In genomic region chr13:26221399-26221720, GRCh38 we compare ENCODE assay signal across 8 cellular contexts. TPM values are rescaled to one million over a fixed set of nuclear protein-coding genes. Genes with fewer than 3 reads are reported as not detected.
A peak's percentile ranks its signal among the peaks of the same experiment; 100 is the strongest.
DNase-seq lines count a peak whose midpoint lies in the region; ATAC-seq, FAIRE-seq and TF ChIP-seq lines count a peak whose summit lies in the region.

No MANE protein-coding gene starts in this region.

- peaks cover 24% of the 10 kb centered on the region for H3K79me2 ChIP-seq in astrocyte (ENCODE audit: insufficient read depth, low read length)

- H3K9ac ChIP-seq in astrocyte (ENCODE audit: low read length): peak overlapping the region; percentile 92

- H3K4me3 ChIP-seq in astrocyte (ENCODE audit: insufficient read depth, low read depth, low read length) (peak overlapping the region; percentile 84), tibial artery (peak overlapping the region; percentile 87 to 92)

- ATAC-seq in HG03432 (IDR thresholded peaks at IDR 0.05; ENCODE audit: unreplicated experiment) (peak; percentile 28), left colon (peak; percentile 64)

- H3K4me2 ChIP-seq in astrocyte (ENCODE audit: low read length): peak overlapping the region; percentile 89

- POLR2A ChIA-PET in activated CD4-positive, alpha-beta T cell treated with anti-CD3 and anti-CD28 coated beads, Interleukin-2, amount 10 ng/mL, durations not matched to agents 7 days and 5 days (lab: Charles Lee): interaction anchor here (0.8 kb wide), 1 partner anchor 35 kb away, joined by 4 read pairs; no protein-coding TSS in a partner anchor

- no peak for TF ChIP-seq CTCF in astrocyte (IDR thresholded peaks at IDR 0.05; ENCODE audit: insufficient read depth, low read depth, low read length)
- no peak for TF ChIP-seq CTCF in tibial artery (IDR thresholded peaks at IDR 0.05)

- DNase-seq in activated CD4-positive, alpha-beta T cell treated with anti-CD3 and anti-CD28 coated beads, Interleukin-2, amount 10 ng/mL, durations not matched to agents 7 days and 5 days: no peak
- DNase-seq in activated CD4-positive, alpha-beta T cell treated with anti-CD3 and anti-CD28 coated beads for 1 hour: no peak
- no peak for DNase-seq in astrocyte (ENCODE audit: low read depth)
- DNase-seq in left colon: no peak
- no peak for DNase-seq in tibial artery
- no peak for DNase-seq in hepatic stellate cell (ENCODE audit: low spot score)
- no peak for DNase-seq in COLO668 (lab: John Stamatoyannopoulos, UW; ENCODE audit: unreplicated experiment)

- peaks cover 28% of the 10 kb centered on the region for H3K36me3 ChIP-seq in astrocyte (ENCODE audit: insufficient read depth, low read length)
- peaks cover 33 to 37% (median 34%) of the 10 kb centered on the region in 3 donors for H3K36me3 ChIP-seq in tibial artery

- peak overlapping the region; percentile 97 for H2AFZ ChIP-seq in astrocyte (ENCODE audit: low read depth, low read length)

- H3K27me3 ChIP-seq in astrocyte (ENCODE audit: insufficient read depth, low read length) (no peaks in the 10 kb centered on the region), tibial artery (no peaks in the 10 kb centered on the region)

- intact Hi-C loops in left colon (cut with DNase I, micrococcal nuclease): no loop called here
- intact Hi-C loops in tibial artery (cut with DNase I; ENCODE audit: low total_unique reads): no loop called here

- H3K27ac ChIP-seq in astrocyte (ENCODE audit: low read depth, low read length): peak overlapping the region; percentile 95
- H3K27ac ChIP-seq in tibial artery: peak overlapping the region; percentile 93 to 97

- peaks cover 32% of the 10 kb centered on the region for H3K36me3 Mint-ChIP-seq in activated CD4-positive, alpha-beta T cell treated with anti-CD3 and anti-CD28 coated beads, Interleukin-2, amount 10 ng/mL, durations not matched to agents 7 days and 5 days (ENCODE audit: low read depth)
- H3K36me3 Mint-ChIP-seq in astrocyte (ENCODE audit: low read depth, unreplicated experiment): peaks cover 2% of the 10 kb centered on the region

- H3K27ac Mint-ChIP-seq in activated CD4-positive, alpha-beta T cell treated with anti-CD3 and anti-CD28 coated beads, Interleukin-2, amount 10 ng/mL, durations not matched to agents 7 days and 5 days: peak overlapping the region; percentile 100
- peak overlapping the region; percentile 98 for H3K27ac Mint-ChIP-seq in astrocyte (ENCODE audit: unreplicated experiment)

- H3K27me3 Mint-ChIP-seq in activated CD4-positive, alpha-beta T cell treated with anti-CD3 and anti-CD28 coated beads, Interleukin-2, amount 10 ng/mL, durations not matched to agents 7 days and 5 days: no peaks in the 10 kb centered on the region
- H3K27me3 Mint-ChIP-seq in astrocyte (ENCODE audit: low read depth, unreplicated experiment): no peaks in the 10 kb centered on the region

- H3K9me3 Mint-ChIP-seq in activated CD4-positive, alpha-beta T cell treated with anti-CD3 and anti-CD28 coated beads, Interleukin-2, amount 10 ng/mL, durations not matched to agents 7 days and 5 days: no peaks in the 10 kb centered on the region
- H3K9me3 Mint-ChIP-seq in astrocyte (ENCODE audit: unreplicated experiment): no peaks in the 10 kb centered on the region

- peaks cover 32% of the 10 kb centered on the region for H3K4me1 Mint-ChIP-seq in activated CD4-positive, alpha-beta T cell treated with anti-CD3 and anti-CD28 coated beads, Interleukin-2, amount 10 ng/mL, durations not matched to agents 7 days and 5 days
- H3K4me1 Mint-ChIP-seq in astrocyte (ENCODE audit: low read depth, unreplicated experiment): peaks cover 18% of the 10 kb centered on the region

- peak overlapping the region; percentile 89 for H3K4me3 Mint-ChIP-seq in activated CD4-positive, alpha-beta T cell treated with anti-CD3 and anti-CD28 coated beads, Interleukin-2, amount 10 ng/mL, durations not matched to agents 7 days and 5 days
- H3K4me3 Mint-ChIP-seq in astrocyte (ENCODE audit: unreplicated experiment): peak overlapping the region; percentile 99

- FAIRE-seq in astrocyte (lab: Jason Lieb, UNC): no peak

- CTCF ChIA-PET in activated CD4-positive, alpha-beta T cell treated with anti-CD3 and anti-CD28 coated beads, Interleukin-2, amount 10 ng/mL, durations not matched to agents 7 days and 5 days (lab: Charles Lee): interaction anchor here (4.4 kb wide), 1 partner anchor 35 kb away, joined by 26 read pairs; no protein-coding TSS in a partner anchor

- no peaks in the 10 kb centered on the region for H3K9me3 ChIP-seq in astrocyte (ENCODE audit: insufficient read depth, low read depth, low read length)
- no peaks in the 10 kb centered on the region for H3K9me3 ChIP-seq in tibial artery

- H3K4me1 ChIP-seq in astrocyte (ENCODE audit: insufficient read depth, low read length) (peaks cover 17% of the 10 kb centered on the region), tibial artery (peaks cover 0 to 28% (median 21%) of the 10 kb centered on the region in 4 donors)

- peaks cover 5% of the 10 kb centered on the region for H4K20me1 ChIP-seq in astrocyte (ENCODE audit: insufficient read depth, low read length)

RNA-seq across cellular contexts. Expression of gene RNF6, which starts 0.8 kb away (rescaled TPM):
- 10 to 100 TPM; 38.7 to 46.0 TPM for total RNA-seq in activated CD4-positive, alpha-beta T cell treated with anti-CD3 and anti-CD28 coated beads, Interleukin-2, amount 10 ng/mL, durations not matched to agents 7 days and 5 days
- total RNA-seq in astrocyte (41.9 and 51.7 TPM in 2 replicates), left colon (10 to 100 TPM; 36.6 to 40.6 TPM)

RNA-seq across cellular contexts. Expression of gene CDK8, which starts 32.6 kb away (rescaled TPM):
- total RNA-seq in activated CD4-positive, alpha-beta T cell treated with anti-CD3 and anti-CD28 coated beads, Interleukin-2, amount 10 ng/mL, durations not matched to agents 7 days and 5 days: 10 to 100 TPM; 14.1 to 15.5 TPM
- total RNA-seq in astrocyte: 27.4 and 32.4 TPM in 2 replicates
- total RNA-seq in left colon: 10 to 100 TPM; 16.5 to 23.0 TPM
